In genomic region chr10:67114945-67115344, GRCh38 we compare ENCODE assay signal across 20 cellular contexts.
DNase-seq lines count a peak whose midpoint lies in the region; ATAC-seq and TF ChIP-seq lines count a peak whose summit lies in the region.
"Had no signal": no experiment of that assay in that cellular context is flagged by ENCODE, and none has a peak within 500 bp of the region (broad histone marks: within the 10 kb centered on the region; RNA-seq: fewer than 3 reads in every experiment).

No MANE protein-coding gene starts in this region.

- peak overlapping the region; percentile 26 for H3K27ac Mint-ChIP-seq in neural progenitor cell
- H3K27ac Mint-ChIP-seq: activated CD4-positive, alpha-beta T cell treated with anti-CD3 and anti-CD28 coated beads, Interleukin-2, amount 10 ng/mL, durations not matched to agents 7 days and 5 days; CD4-positive, alpha-beta T cell had no signal

- no peak overlapping the region for H3K4me2 ChIP-seq in neural progenitor cell

- ATAC-seq in GM19397 (IDR thresholded peaks at IDR 0.05; ENCODE audit: unreplicated experiment) = no peak
- ATAC-seq in GM21360 (IDR thresholded peaks at IDR 0.05; ENCODE audit: unreplicated experiment) = no peak

- no peak overlapping the region for H2AFZ ChIP-seq in neural progenitor cell (replicated peaks)

- DNase-seq in DMS53 (lab: John Stamatoyannopoulos, UW) (peak; percentile 90), NCI-H146 treated with DMSO at 0.1 percent for 48 hours (lab: John Stamatoyannopoulos, UW; ENCODE audit: unreplicated experiment) (peak; percentile 71), neural progenitor cell (ENCODE audit: low spot score) (no peak), medulla oblongata (ENCODE audit: extremely low spot score) (no peak)
- DNase-seq: activated CD4-positive, alpha-beta T cell treated with anti-CD3 and anti-CD28 coated beads, Interleukin-2, amount 10 ng/mL, durations not matched to agents 7 days and 5 days; activated effector memory CD4-positive, alpha-beta T cell treated with anti-CD3 and anti-CD28 coated beads, Interleukin-2, amount 50 U/mL, for 16 hours; CD4-positive, alpha-beta T cell; erythroblast; KG1; left ventricle myocardium inferior; NCI-H1436 treated with DMSO at 0.1 percent for 48 hours; NCI-H2227 treated with DMSO at 0.1 percent for 48 hours; occipital lobe; SW 1271 had no signal

- H3K4me1 ChIP-seq in neural progenitor cell = no peaks in the 10 kb centered on the region

- H3K79me2 ChIP-seq in neural progenitor cell (ENCODE audit: low read depth) = no peaks in the 10 kb centered on the region

- H3K27ac ChIP-seq in VCaP (peak overlapping the region; percentile 79), neural progenitor cell (no peak overlapping the region)
- H3K27ac ChIP-seq: HL-60, left ventricle myocardium inferior, right atrium auricular region, RWPE1 had no signal

- no peaks in the 10 kb centered on the region for H3K4me1 Mint-ChIP-seq in neural progenitor cell
- H3K4me1 Mint-ChIP-seq: activated CD4-positive, alpha-beta T cell treated with anti-CD3 and anti-CD28 coated beads, Interleukin-2, amount 10 ng/mL, durations not matched to agents 7 days and 5 days had no signal

- no peak for TF ChIP-seq CTCF in VCaP (conservative IDR thresholded peaks at IDR 0.05)
- no peak for TF ChIP-seq CTCF in neural progenitor cell (IDR thresholded peaks at IDR 0.05)

- H3F3A ChIP-seq in neural progenitor cell (ENCODE audit: low read depth) = no peaks in the 10 kb centered on the region

- H4K20me1 ChIP-seq in neural progenitor cell (ENCODE audit: low read depth) = no peaks in the 10 kb centered on the region

- H3K27me3 ChIP-seq in neural progenitor cell = no peaks in the 10 kb centered on the region
- H3K27me3 ChIP-seq: right atrium auricular region had no signal

- H3K36me3 ChIP-seq in neural progenitor cell = no peaks in the 10 kb centered on the region
- H3K36me3 ChIP-seq: left ventricle myocardium inferior, right atrium auricular region had no signal

- no peak overlapping the region for H3K4me3 Mint-ChIP-seq in neural progenitor cell
- H3K4me3 Mint-ChIP-seq: activated CD4-positive, alpha-beta T cell treated with anti-CD3 and anti-CD28 coated beads, Interleukin-2, amount 10 ng/mL, durations not matched to agents 7 days and 5 days; CD4-positive, alpha-beta T cell had no signal

- no peak overlapping the region for H3K4me3 ChIP-seq in neural progenitor cell
- H3K4me3 ChIP-seq: left ventricle myocardium inferior, right atrium auricular region had no signal

- H3K36me3 Mint-ChIP-seq in neural progenitor cell = no peaks in the 10 kb centered on the region

- H3K9me3 Mint-ChIP-seq in neural progenitor cell = no peaks in the 10 kb centered on the region
- H3K9me3 Mint-ChIP-seq: activated CD4-positive, alpha-beta T cell treated with anti-CD3 and anti-CD28 coated beads, Interleukin-2, amount 10 ng/mL, durations not matched to agents 7 days and 5 days; CD4-positive, alpha-beta T cell had no signal

- no peak overlapping the region for H3K9ac ChIP-seq in neural progenitor cell

- no peaks in the 10 kb centered on the region for H3K27me3 Mint-ChIP-seq in neural progenitor cell (ENCODE audit: insufficient read depth, low read depth)
- H3K27me3 Mint-ChIP-seq: activated CD4-positive, alpha-beta T cell treated with anti-CD3 and anti-CD28 coated beads, Interleukin-2, amount 10 ng/mL, durations not matched to agents 7 days and 5 days; CD4-positive, alpha-beta T cell had no signal

- no peaks in the 10 kb centered on the region for H3K9me3 ChIP-seq in neural progenitor cell (ENCODE audit: low read depth)
- H3K9me3 ChIP-seq: left ventricle myocardium inferior, right atrium auricular region had no signal

Comparison
In these comparisons a context has a peak if more than half of its experiments do, and no peak if none do; other contexts are left out.
1. DNase-seq: peak in DMS53 (single experiment) and NCI-H146 treated with DMSO at 0.1 percent for 48 hours (single experiment); none in neural progenitor cell (single experiment) and medulla oblongata (single experiment).